Comparison of ENCODE assay signal across 1 cellular context in genomic region chr3:149844073-149844472, GRCh38.
A peak's percentile ranks its signal among the peaks of the same experiment; 100 is the strongest.
TF ChIP-seq lines count a peak whose summit lies in the region.

No MANE protein-coding gene starts in this region.

TF ChIP-seq in HepG2, 621 proteins besides CTCF, POLR2A, EP300 and RAD21:
- TF ChIP-seq ZFP36L2 (CRISPR knock-in tag; IDR thresholded peaks at IDR 0.05), result no peak
- TF ChIP-seq, protein P1, sequence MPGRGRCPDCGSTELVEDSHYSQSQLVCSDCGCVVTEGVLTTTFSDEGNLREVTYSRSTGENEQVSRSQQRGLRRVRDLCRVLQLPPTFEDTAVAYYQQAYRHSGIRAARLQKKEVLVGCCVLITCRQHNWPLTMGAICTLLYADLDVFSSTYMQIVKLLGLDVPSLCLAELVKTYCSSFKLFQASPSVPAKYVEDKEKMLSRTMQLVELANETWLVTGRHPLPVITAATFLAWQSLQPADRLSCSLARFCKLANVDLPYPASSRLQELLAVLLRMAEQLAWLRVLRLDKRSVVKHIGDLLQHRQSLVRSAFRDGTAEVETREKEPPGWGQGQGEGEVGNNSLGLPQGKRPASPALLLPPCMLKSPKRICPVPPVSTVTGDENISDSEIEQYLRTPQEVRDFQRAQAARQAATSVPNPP (CRISPR knock-in tag; IDR thresholded peaks at IDR 0.05), result no peak
- TF ChIP-seq GFI1 (CRISPR knock-in tag; IDR thresholded peaks at IDR 0.05; ENCODE audit: borderline replicate concordance), result peak; percentile 75
- TF ChIP-seq, protein P2, sequence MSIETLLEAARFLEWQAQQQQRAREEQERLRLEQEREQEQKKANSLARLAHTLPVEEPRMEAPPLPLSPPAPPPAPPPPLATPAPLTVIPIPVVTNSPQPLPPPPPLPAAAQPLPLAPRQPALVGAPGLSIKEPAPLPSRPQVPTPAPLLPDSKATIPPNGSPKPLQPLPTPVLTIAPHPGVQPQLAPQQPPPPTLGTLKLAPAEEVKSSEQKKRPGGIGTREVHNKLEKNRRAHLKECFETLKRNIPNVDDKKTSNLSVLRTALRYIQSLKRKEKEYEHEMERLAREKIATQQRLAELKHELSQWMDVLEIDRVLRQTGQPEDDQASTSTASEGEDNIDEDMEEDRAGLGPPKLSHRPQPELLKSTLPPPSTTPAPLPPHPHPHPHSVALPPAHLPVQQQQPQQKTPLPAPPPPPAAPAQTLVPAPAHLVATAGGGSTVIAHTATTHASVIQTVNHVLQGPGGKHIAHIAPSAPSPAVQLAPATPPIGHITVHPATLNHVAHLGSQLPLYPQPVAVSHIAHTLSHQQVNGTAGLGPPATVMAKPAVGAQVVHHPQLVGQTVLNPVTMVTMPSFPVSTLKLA (IDR thresholded peaks at IDR 0.05), result peak; percentile 52
- TF ChIP-seq HNF4G (IDR thresholded peaks at IDR 0.05; ENCODE audit: borderline replicate concordance, low read depth, low read length), result 0 out of 2 replicates have a peak, but pooled peaks have one; percentile 5
- no peak for TF ChIP-seq HNF4G (CRISPR knock-in tag; IDR thresholded peaks at IDR 0.05; ENCODE audit: borderline replicate concordance, low read depth)
- TF ChIP-seq, protein P3, sequence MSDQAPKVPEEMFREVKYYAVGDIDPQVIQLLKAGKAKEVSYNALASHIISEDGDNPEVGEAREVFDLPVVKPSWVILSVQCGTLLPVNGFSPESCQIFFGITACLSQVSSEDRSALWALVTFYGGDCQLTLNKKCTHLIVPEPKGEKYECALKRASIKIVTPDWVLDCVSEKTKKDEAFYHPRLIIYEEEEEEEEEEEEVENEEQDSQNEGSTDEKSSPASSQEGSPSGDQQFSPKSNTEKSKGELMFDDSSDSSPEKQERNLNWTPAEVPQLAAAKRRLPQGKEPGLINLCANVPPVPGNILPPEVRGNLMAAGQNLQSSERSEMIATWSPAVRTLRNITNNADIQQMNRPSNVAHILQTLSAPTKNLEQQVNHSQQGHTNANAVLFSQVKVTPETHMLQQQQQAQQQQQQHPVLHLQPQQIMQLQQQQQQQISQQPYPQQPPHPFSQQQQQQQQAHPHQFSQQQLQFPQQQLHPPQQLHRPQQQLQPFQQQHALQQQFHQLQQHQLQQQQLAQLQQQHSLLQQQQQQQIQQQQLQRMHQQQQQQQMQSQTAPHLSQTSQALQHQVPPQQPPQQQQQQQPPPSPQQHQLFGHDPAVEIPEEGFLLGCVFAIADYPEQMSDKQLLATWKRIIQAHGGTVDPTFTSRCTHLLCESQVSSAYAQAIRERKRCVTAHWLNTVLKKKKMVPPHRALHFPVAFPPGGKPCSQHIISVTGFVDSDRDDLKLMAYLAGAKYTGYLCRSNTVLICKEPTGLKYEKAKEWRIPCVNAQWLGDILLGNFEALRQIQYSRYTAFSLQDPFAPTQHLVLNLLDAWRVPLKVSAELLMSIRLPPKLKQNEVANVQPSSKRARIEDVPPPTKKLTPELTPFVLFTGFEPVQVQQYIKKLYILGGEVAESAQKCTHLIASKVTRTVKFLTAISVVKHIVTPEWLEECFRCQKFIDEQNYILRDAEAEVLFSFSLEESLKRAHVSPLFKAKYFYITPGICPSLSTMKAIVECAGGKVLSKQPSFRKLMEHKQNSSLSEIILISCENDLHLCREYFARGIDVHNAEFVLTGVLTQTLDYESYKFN (CRISPR knock-in tag; conservative IDR thresholded peaks at IDR 0.05), result no peak
